25 cellular contexts compared by ENCODE assay signal in the genomic region with DNA sequence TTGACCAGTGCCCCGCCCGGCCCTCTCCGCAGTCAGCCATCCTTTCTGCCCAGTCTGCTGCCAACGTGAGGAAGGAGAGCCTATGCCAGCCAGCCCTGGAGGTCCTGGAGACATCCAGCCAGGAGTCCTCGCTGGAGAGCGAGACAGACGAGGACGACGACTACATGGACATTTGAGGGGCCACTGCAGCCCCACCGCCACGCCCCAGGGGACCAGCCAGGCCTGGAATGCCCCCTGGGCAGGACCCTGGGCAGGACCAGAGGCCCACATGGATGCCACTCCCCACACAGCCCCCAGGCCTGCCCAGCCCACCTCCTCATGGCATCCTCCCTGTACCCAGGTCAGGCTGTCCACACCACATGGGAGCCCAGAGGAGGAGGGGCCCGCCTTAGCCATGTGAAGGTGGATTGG. TPM values are rescaled to one million over a fixed set of nuclear protein-coding genes. Genes with fewer than 3 reads are reported as not detected.
A peak's percentile ranks its signal among the peaks of the same experiment; 100 is the strongest.
DNase-seq lines count a peak whose midpoint lies in the region; ATAC-seq, FAIRE-seq and TF ChIP-seq lines count a peak whose summit lies in the region.
"Had no signal": no experiment of that assay in that cellular context is flagged by ENCODE, and none has a peak within 500 bp of the region (broad histone marks: within the 10 kb centered on the region; RNA-seq: fewer than 3 reads in every experiment).

No MANE protein-coding gene starts in this region.

- H3K79me1 ChIP-seq in H1 (ENCODE audit: low read depth, low read length): no peaks in the 10 kb centered on the region

- no peak for TF ChIP-seq RAD21 in H1 (IDR thresholded peaks at IDR 0.05 in 1 of 2, conservative IDR thresholded peaks at IDR 0.05 in 1 of 2; ENCODE audit: low read depth in 2 of 2, low read length in 2 of 2)

- H3K56ac ChIP-seq in H1 (replicated peaks; ENCODE audit: insufficient read length, low read depth, low read length): no peak overlapping the region

- peaks cover 0 to 52% (median 12%) of the 10 kb centered on the region in 9 donors for H3K36me3 ChIP-seq in heart right ventricle
- H3K36me3 ChIP-seq in H1 (ENCODE audit: control insufficient read depth in 2 of 4, insufficient read depth in 4 of 4, low read length in 3 of 4): no peaks in the 10 kb centered on the region; a peak in 1 of 8 replicates
- peaks cover 25% of the 10 kb centered on the region for H3K36me3 ChIP-seq in muscle layer of colon (ENCODE audit: insufficient read depth, low read length)
- peaks cover 0 to 23% of the 10 kb centered on the region in 2 donors for H3K36me3 ChIP-seq in psoas muscle (ENCODE audit: insufficient read depth in 1 of 2, low read depth in 1 of 2)

- H3K79me2 ChIP-seq in H1 (ENCODE audit: control insufficient read depth in 1 of 2, insufficient read depth in 2 of 2, low read length in 2 of 2): no peaks in the 10 kb centered on the region

- H3K4me1 ChIP-seq in heart right ventricle: peaks cover 17 to 83% (median 41%) of the 10 kb centered on the region in 9 donors
- peaks cover 0 to 13% (median 9%) of the 10 kb centered on the region in 4 experiments; a peak in 6 of 7 replicates for H3K4me1 ChIP-seq in H1 (replicated peaks in 1 of 4; ENCODE audit: control insufficient read depth in 3 of 4, insufficient read depth in 4 of 4, low read length in 3 of 4)
- peaks cover 42% of the 10 kb centered on the region for H3K4me1 ChIP-seq in muscle layer of colon (ENCODE audit: insufficient read depth, low read length)
- H3K4me1 ChIP-seq in psoas muscle: no peaks in the 10 kb centered on the region

- no peak overlapping the region for H2BK15ac ChIP-seq in H1 (ENCODE audit: low read length)

- no peak overlapping the region for H2BK120ac ChIP-seq in H1 (replicated peaks; ENCODE audit: low read depth, low read length)

- H4K5ac ChIP-seq in H1 (ENCODE audit: insufficient read length, low read depth, low read length): no peak overlapping the region

- DNase-seq in heart right ventricle (no peak), cardiac septum (ENCODE audit: low spot score) (no peak), H1 (ENCODE audit: low read depth in 1 of 2, low spot score in 2 of 2) (no peak), activated gamma-delta T cell (lab: John Stamatoyannopoulos, UW) (no peak), psoas muscle (no peak)
- DNase-seq: activated CD4-positive, alpha-beta T cell treated with anti-CD3 and anti-CD28 coated beads, Interleukin-2, amount 50 U/mL, for 48 hours; activated CD8-positive, alpha-beta memory T cell treated with anti-CD3 and anti-CD28 coated beads, Interleukin-2, amount 50 U/mL, for 4 hours; aorta; caudate nucleus; CD8-positive, alpha-beta memory T cell; DMS 273 treated with DMSO at 0.1 percent for 48 hours; hippocampal formation; natural killer cell; NCI-H2081 treated with DMSO at 0.1 percent for 48 hours; NCI-H226; NCI-H748 treated with DMSO at 0.1 percent for 48 hours; stimulated activated CD4-positive, alpha-beta T cell treated with anti-CD3 and anti-CD28 coated beads, Interleukin-2, amount 100 ng/mL, for 48 hours had no signal

- CTCF ChIA-PET in H1 (lab: Charles Lee; ENCODE audit: partially characterized antibody): interaction anchor here (1.2 to 19.1 kb wide), 10 partner anchors 12 to 168 kb away, joined by 3 to 301 read pairs (median 8); a partner anchor contains a TSS

- TF ChIP-seq POLR2A in H1 (IDR thresholded peaks at IDR 0.05; ENCODE audit: control extremely low read depth in 1 of 2, low read depth in 2 of 2, low read length in 2 of 2): no peak

- no peak overlapping the region for H3K18ac ChIP-seq in H1 (ENCODE audit: extremely low read depth, low read length)

- H2BK12ac ChIP-seq in H1 (ENCODE audit: low read depth, low read length): no peak overlapping the region

- no peak overlapping the region for H3K23ac ChIP-seq in H1 (ENCODE audit: insufficient read length)

- no peak overlapping the region for H3K14ac ChIP-seq in H1 (ENCODE audit: insufficient read length)

- POLR2A ChIA-PET in H1 (lab: Charles Lee; ENCODE audit: partially characterized antibody): no interaction called here

- H3K4me2 ChIP-seq in H1 (ENCODE audit: insufficient read depth in 1 of 2, low read depth in 2 of 2, low read length in 2 of 2): no peak overlapping the region
- H3K4me2 ChIP-seq: SK-N-SH had no signal

- no peak overlapping the region for H2AFZ ChIP-seq in H1 (ENCODE audit: low read length)

- no peak for FAIRE-seq in H1 (lab: Jason Lieb, UNC)
- FAIRE-seq: frontal cortex, TTC549 had no signal

- peak overlapping the region in 7 of 10 donors; percentile 33 to 84 (median 77) for H3K27ac ChIP-seq in heart right ventricle
- no peak overlapping the region for H3K27ac ChIP-seq in H1 (ENCODE audit: low read depth, low read length)
- peak overlapping the region; percentile 49 for H3K27ac ChIP-seq in muscle layer of colon (ENCODE audit: low read depth, low read length)
- H3K27ac ChIP-seq in psoas muscle: no peak overlapping the region
- H3K27ac ChIP-seq: suprapubic skin had no signal

- H4K91ac ChIP-seq in H1 (replicated peaks; ENCODE audit: insufficient read length, low read length): no peak overlapping the region

- H3K23me2 ChIP-seq in H1 (ENCODE audit: low read depth, low read length): no peaks in the 10 kb centered on the region; the same call in 1 of the 2 replicates

- TF ChIP-seq CTCF in heart right ventricle (IDR thresholded peaks at IDR 0.05) (no peak), H1 (IDR thresholded peaks at IDR 0.05; ENCODE audit: control extremely low read depth in 1 of 3, insufficient read depth in 1 of 3, low read depth in 1 of 3, low read length in 3 of 3) (no peak), psoas muscle (IDR thresholded peaks at IDR 0.05) (no peak)

- TF ChIP-seq EP300 in H1 (IDR thresholded peaks at IDR 0.05; ENCODE audit: borderline replicate concordance in 1 of 2, low read depth in 2 of 2, low read length in 2 of 2): no peak

- no peak overlapping the region for H3K9ac ChIP-seq in H1 (replicated peaks in 1 of 4; ENCODE audit: extremely low read depth in 1 of 4, low read depth in 3 of 4, low read length in 3 of 4)
- no peak overlapping the region for H3K9ac ChIP-seq in muscle layer of colon (ENCODE audit: low read length)
- H3K9ac ChIP-seq: SK-N-SH had no signal

- H4K8ac ChIP-seq in H1 (ENCODE audit: extremely low read depth, insufficient read depth, low read length): peak overlapping the region; percentile 65; the same call in 1 of the 2 replicates

- WGBS in heart right ventricle, 2 donors: 90 to 94% methylated on average over 9 to 12 of the region's 12 CpGs
- 90% methylated on average over 9 of the region's 12 CpGs; no CpG with 5 or more reads in 1 of the 2 experiments for WGBS in H1 (ENCODE audit: extremely low coverage in 1 of 2, insufficient coverage in 1 of 2, insufficient read length in 1 of 2, insufficient replicate concordance in 2 of 2, low coverage in 1 of 2, low lambda C conversion rate in 2 of 2, missing lambda C conversion rate in 1 of 2), 2 experiments
- 90 to 92% (median 91%) methylated on average over 12 of the region's 12 CpGs for WGBS in psoas muscle, 3 donors

- H3K4me3 ChIP-seq in heart right ventricle (no peak overlapping the region), H1 (ENCODE audit: extremely low read depth in 1 of 4, insufficient read depth in 2 of 4, low read depth in 3 of 4, low read length in 4 of 4) (no peak overlapping the region), muscle layer of colon (ENCODE audit: low read depth in 1 of 2, low read length in 2 of 2) (no peak overlapping the region), psoas muscle (no peak overlapping the region)
- H3K4me3 ChIP-seq: suprapubic skin had no signal

- H4K20me1 ChIP-seq in H1 (replicated peaks in 1 of 2; ENCODE audit: control insufficient read depth in 1 of 2, insufficient read depth in 2 of 2, low read length in 2 of 2): peaks cover 0 to 3% of the 10 kb centered on the region in 2 experiments

- no peak overlapping the region for H3K4ac ChIP-seq in H1 (replicated peaks; ENCODE audit: insufficient read length, low read depth, low read length)

- H3K27me3 ChIP-seq in heart right ventricle (no peaks in the 10 kb centered on the region), H1 (replicated peaks in 1 of 4; ENCODE audit: control insufficient read depth in 3 of 4, extremely low read depth in 1 of 4, insufficient read depth in 3 of 4, low read length in 3 of 4) (no peaks in the 10 kb centered on the region), muscle layer of colon (ENCODE audit: control insufficient read depth in 1 of 2, insufficient read depth in 2 of 2, low read length in 2 of 2) (no peaks in the 10 kb centered on the region), psoas muscle (ENCODE audit: insufficient read depth in 3 of 3, low read length in 2 of 3) (no peaks in the 10 kb centered on the region)
- H3K27me3 ChIP-seq: suprapubic skin had no signal

- ATAC-seq in heart right ventricle (no peak), HG03432 (IDR thresholded peaks at IDR 0.05; ENCODE audit: unreplicated experiment) (no peak), HG02938 (IDR thresholded peaks at IDR 0.05; ENCODE audit: unreplicated experiment) (no peak), psoas muscle (no peak)
- ATAC-seq: natural killer cell had no signal

- H3K9me3 ChIP-seq in heart right ventricle: no peaks in the 10 kb centered on the region
- no peaks in the 10 kb centered on the region for H3K9me3 ChIP-seq in H1 (ENCODE audit: insufficient read depth in 2 of 2, low read depth in 1 of 2, low read length in 1 of 2)
- no peaks in the 10 kb centered on the region for H3K9me3 ChIP-seq in muscle layer of colon (ENCODE audit: low read length)
- H3K9me3 ChIP-seq in psoas muscle: no peaks in the 10 kb centered on the region
- H3K9me3 ChIP-seq: SK-N-SH, suprapubic skin had no signal

- H2BK5ac ChIP-seq in H1 (ENCODE audit: low read depth, low read length): no peak overlapping the region

- H2BK20ac ChIP-seq in H1 (ENCODE audit: low read length): no peak overlapping the region

- intact Hi-C loops in heart right ventricle (cut with DNase I) (loop anchor here in 7 of 10 donors (5.0 to 10.0 kb wide), 6 partner anchors 71 to 223 kb away; a partner anchor contains a TSS), cardiac septum (cut with DNase I) (loop anchor here (5.0 kb wide), 1 partner anchor 171 kb away; a partner anchor contains a TSS), psoas muscle (cut with DNase I) (loop anchor here (5.0 to 10.0 kb wide), 2 partner anchors 191 to 193 kb away; a partner anchor contains a TSS)

- H2AK5ac ChIP-seq in H1 (ENCODE audit: low read depth, low read length): no peak overlapping the region

RNA-seq across cellular contexts. Expression of a gene that starts 3.3 kb away (rescaled TPM):
- 1 to 10 TPM in 6 of 10 donors, under 1 TPM in 4; 0.57 to 6.7 (median 1.5) TPM for total RNA-seq in heart right ventricle
- 1 to 10 TPM; 5.4 to 6.5 TPM for polyA plus RNA-seq in heart right ventricle
- 3.1 TPM for total RNA-seq in cardiac septum
- total RNA-seq in H1 (2021; fragmentation: NEBNext Ultra II Directional; extraction: Animal tissue kit (Norgen Biotek cat#: 25700)): 1.5 and 2.0 TPM in 2 replicates
- 4.8 and 5.5 TPM in 2 replicates for polyA plus RNA-seq in H1 (2011; rRNA removed)
- 1.8 TPM for polyA plus RNA-seq in H1 (2011; cell fraction: cytosol; rRNA removed)
- polyA plus RNA-seq in H1 (2011; cell fraction: nucleus; rRNA removed): 7.8 TPM
- polyA plus RNA-seq in H1 (2012, experiment 1 of 2): 1.5 to 3.7 TPM (median 2.7 TPM) in 4 replicates
- 1.7 TPM for polyA plus RNA-seq in H1 (2012, experiment 2 of 2)
- 4.0 TPM for polyA plus RNA-seq in H1 (2013, experiment 1 of 2)
- polyA plus RNA-seq in H1 (2013, experiment 2 of 2): 3.1 TPM
- polyA minus RNA-seq in H1 (2011; rRNA and poly(A)+ RNA removed): 1.9 and 2.0 TPM in 2 replicates
- polyA minus RNA-seq in H1 (2011; cell fraction: cytosol; rRNA and poly(A)+ RNA removed): 1.4 TPM
- polyA minus RNA-seq in H1 (2011; cell fraction: nucleus; rRNA and poly(A)+ RNA removed): 2.1 TPM
- 1 to 10 TPM; 1.1 to 1.8 (median 1.4) TPM for total RNA-seq in psoas muscle
- polyA plus RNA-seq in psoas muscle: 1 to 10 TPM; 1.1 to 1.4 (median 1.3) TPM
- total RNA-seq: G401 had no signal
- polyA plus RNA-seq: CD8-positive, alpha-beta memory T cell had no signal

Comparison
In these comparisons a context has a peak if more than half of its experiments do, and no peak if none do; other contexts are left out.
1. H3K27ac ChIP-seq: peak in heart right ventricle (7 of 10) and muscle layer of colon (single experiment); none in H1 (single experiment) and psoas muscle (single experiment).